11 cellular contexts compared by ENCODE assay signal in the genomic region with DNA sequence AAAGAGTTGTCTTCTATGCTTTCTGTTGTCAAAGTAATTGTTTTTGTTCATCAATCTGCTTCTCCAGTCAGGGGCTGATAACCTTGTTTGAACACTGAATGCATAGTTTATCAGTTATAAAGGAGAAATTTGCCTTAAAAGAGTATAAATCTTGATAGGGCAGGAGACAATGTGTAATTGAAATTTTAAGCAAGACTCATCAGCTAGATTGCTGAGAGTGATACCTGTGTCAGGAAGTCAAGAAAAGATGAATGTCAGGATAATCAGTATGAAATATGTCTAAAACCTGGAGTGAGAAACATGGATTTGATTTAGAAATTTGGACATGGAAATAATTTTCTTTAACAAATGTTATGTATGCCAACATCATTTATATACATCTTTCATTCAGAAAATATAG.
"Had no signal": no experiment of that assay in that cellular context is flagged by ENCODE, and none has a peak within 500 bp of the region (broad histone marks: within the 10 kb centered on the region; RNA-seq: fewer than 3 reads in every experiment).

No MANE protein-coding gene starts in this region.

- DNase-seq: GM23248, GOT3, H7, H9, HCEC 1CT, HFFc6 had no signal

- H3K36me3 ChIP-seq: HAP-1 had no signal

- ATAC-seq: GM23338, HCT116 had no signal

- FAIRE-seq: H1, H54 had no signal

- H3K27ac ChIP-seq: GM23248 had no signal

- H3K27ac Mint-ChIP-seq: GM23338, H9, HFFc6 had no signal

- H3K9ac ChIP-seq: GM23248 had no signal

- H3K4me3 ChIP-seq: GM23248, GM23338, HAP-1 had no signal

- H3K9me3 ChIP-seq: HAP-1 had no signal

- H2AFZ ChIP-seq: GM23248, GM23338 had no signal

- H3K4me2 ChIP-seq: GM23338 had no signal

- H3K9me3 Mint-ChIP-seq: GM23338, H9 had no signal
